ENCODE assay signal across 8 cellular contexts in genomic region chr2:25339791-25340339, GRCh38. TPM values are rescaled to one million over a fixed set of nuclear protein-coding genes. Genes with fewer than 3 reads are reported as not detected.
A peak's percentile ranks its signal among the peaks of the same experiment; 100 is the strongest.
DNase-seq lines count a peak whose midpoint lies in the region; ATAC-seq lines count a peak whose summit lies in the region.

No MANE protein-coding gene starts in this region.

- no peaks in the 10 kb centered on the region for H3K27me3 Mint-ChIP-seq in activated CD8-positive, alpha-beta memory T cell treated with anti-CD3 and anti-CD28 coated beads, Interleukin-2, amount 10 ng/mL, durations not matched to agents 7 days and 5 days
- H3K27me3 Mint-ChIP-seq in activated CD4-positive, alpha-beta memory T cell treated with anti-CD3 and anti-CD28 coated beads for 36 hours: no peaks in the 10 kb centered on the region

- intact Hi-C loops in activated CD4-positive, alpha-beta memory T cell treated with anti-CD3 and anti-CD28 coated beads for 36 hours (cut with micrococcal nuclease): loop anchor here (2.0 to 5.0 kb wide), 3 partner anchors 17 to 38 kb away; no protein-coding TSS in a partner anchor
- intact Hi-C loops in left cardiac atrium (cut with DNase I) (no loop called here), sciatic nerve (cut with DNase I) (loop anchor here (1.0 kb wide), 1 partner anchor 77 kb away; no protein-coding TSS in a partner anchor)

- H3K36me3 Mint-ChIP-seq in activated CD8-positive, alpha-beta memory T cell treated with anti-CD3 and anti-CD28 coated beads, Interleukin-2, amount 10 ng/mL, durations not matched to agents 7 days and 5 days: no peaks in the 10 kb centered on the region
- H3K36me3 Mint-ChIP-seq in activated CD4-positive, alpha-beta memory T cell treated with anti-CD3 and anti-CD28 coated beads for 36 hours: no peaks in the 10 kb centered on the region

- H3K27ac Mint-ChIP-seq in activated CD8-positive, alpha-beta memory T cell treated with anti-CD3 and anti-CD28 coated beads, Interleukin-2, amount 10 ng/mL, durations not matched to agents 7 days and 5 days: no peak overlapping the region
- peak overlapping the region; percentile 60 for H3K27ac Mint-ChIP-seq in activated CD4-positive, alpha-beta memory T cell treated with anti-CD3 and anti-CD28 coated beads for 36 hours

- no peak for DNase-seq in activated CD8-positive, alpha-beta memory T cell treated with anti-CD3 and anti-CD28 coated beads, Interleukin-2, amount 10 ng/mL, durations not matched to agents 7 days and 5 days
- no peak for DNase-seq in activated CD8-positive, alpha-beta memory T cell treated with anti-CD3 and anti-CD28 coated beads for 24 hours
- DNase-seq in activated CD4-positive, alpha-beta memory T cell treated with anti-CD3 and anti-CD28 coated beads for 36 hours: no peak
- DNase-seq in left cardiac atrium: no peak
- DNase-seq in sciatic nerve (ENCODE audit: low spot score): no peak
- DNase-seq in AG08396 (ENCODE audit: low spot score): no peak

- H3K9me3 Mint-ChIP-seq in activated CD8-positive, alpha-beta memory T cell treated with anti-CD3 and anti-CD28 coated beads, Interleukin-2, amount 10 ng/mL, durations not matched to agents 7 days and 5 days (ENCODE audit: low read depth): no peaks in the 10 kb centered on the region
- no peaks in the 10 kb centered on the region for H3K9me3 Mint-ChIP-seq in activated CD4-positive, alpha-beta memory T cell treated with anti-CD3 and anti-CD28 coated beads for 36 hours

- no peak for ATAC-seq in activated CD8-positive, alpha-beta memory T cell treated with anti-CD3 and anti-CD28 coated beads, Interleukin-2, amount 10 ng/mL, durations not matched to agents 7 days and 5 days
- peak; percentile 17 to 25 for ATAC-seq in left cardiac atrium
- peak; percentile 10 for ATAC-seq in sciatic nerve
- no peak for ATAC-seq in HG02623 (IDR thresholded peaks at IDR 0.05; ENCODE audit: unreplicated experiment)
- no peak for ATAC-seq in GM21576 (IDR thresholded peaks at IDR 0.05; ENCODE audit: unreplicated experiment)

- CTCF ChIA-PET in activated CD8-positive, alpha-beta memory T cell treated with anti-CD3 and anti-CD28 coated beads, Interleukin-2, amount 10 ng/mL, durations not matched to agents 7 days and 5 days (lab: Charles Lee): interaction anchor here (0.9 to 4.0 kb wide), 6 partner anchors 12 to 45 kb away, joined by 3 to 16 read pairs (median 3); no protein-coding TSS in a partner anchor
- CTCF ChIA-PET in activated CD4-positive, alpha-beta memory T cell treated with anti-CD3 and anti-CD28 coated beads for 36 hours (lab: Charles Lee): interaction anchor here (0.9 to 1.7 kb wide), 4 partner anchors 13 to 37 kb away, joined by 3 to 5 read pairs (median 4); no protein-coding TSS in a partner anchor

- H3K4me3 Mint-ChIP-seq in activated CD8-positive, alpha-beta memory T cell treated with anti-CD3 and anti-CD28 coated beads, Interleukin-2, amount 10 ng/mL, durations not matched to agents 7 days and 5 days: peak overlapping the region; percentile 44
- peak overlapping the region; percentile 61 for H3K4me3 Mint-ChIP-seq in activated CD4-positive, alpha-beta memory T cell treated with anti-CD3 and anti-CD28 coated beads for 36 hours

- peaks cover 40% of the 10 kb centered on the region for H3K4me1 Mint-ChIP-seq in activated CD8-positive, alpha-beta memory T cell treated with anti-CD3 and anti-CD28 coated beads, Interleukin-2, amount 10 ng/mL, durations not matched to agents 7 days and 5 days
- peaks cover 51% of the 10 kb centered on the region for H3K4me1 Mint-ChIP-seq in activated CD4-positive, alpha-beta memory T cell treated with anti-CD3 and anti-CD28 coated beads for 36 hours (ENCODE audit: low read depth)

- POLR2A ChIA-PET in activated CD4-positive, alpha-beta memory T cell treated with anti-CD3 and anti-CD28 coated beads for 36 hours (lab: Charles Lee): interaction anchor here (1.0 to 1.1 kb wide), 2 partner anchors 25 to 64 kb away, joined by 3 read pairs; no protein-coding TSS in a partner anchor

RNA-seq across cellular contexts. Expression of gene DNMT3A, which starts 1.9 kb away (rescaled TPM):
- 10 to 100 TPM; 59.9 to 70.1 TPM for total RNA-seq in activated CD8-positive, alpha-beta memory T cell treated with anti-CD3 and anti-CD28 coated beads, Interleukin-2, amount 10 ng/mL, durations not matched to agents 7 days and 5 days
- total RNA-seq in activated CD4-positive, alpha-beta memory T cell treated with anti-CD3 and anti-CD28 coated beads for 36 hours: 10 to 100 TPM; 52.0 to 52.5 TPM
- total RNA-seq in left cardiac atrium (10 to 100 TPM; 18.4 to 19.1 TPM), sciatic nerve (35.0 TPM)

Comparison
In these comparisons a context has a peak if more than half of its experiments do, and no peak if none do; other contexts are left out.
1. ATAC-seq: peak in left cardiac atrium (2 of 2) and sciatic nerve (single experiment); none in activated CD8-positive, alpha-beta memory T cell treated with anti-CD3 and anti-CD28 coated beads, Interleukin-2, amount 10 ng/mL, durations not matched to agents 7 days and 5 days (single experiment), HG02623 (single experiment) and GM21576 (single experiment).
2. intact Hi-C loops: an anchor here in activated CD4-positive, alpha-beta memory T cell treated with anti-CD3 and anti-CD28 coated beads for 36 hours (2.0 to 5.0 kb wide) and sciatic nerve (1.0 kb wide); none called in left cardiac atrium.